In genomic region chr2:239114616-239115265, GRCh38 we compare ENCODE assay signal across 17 cellular contexts.
DNase-seq lines count a peak whose midpoint lies in the region; ATAC-seq, FAIRE-seq and TF ChIP-seq lines count a peak whose summit lies in the region.
"Had no signal": no experiment of that assay in that cellular context is flagged by ENCODE, and none has a peak within 500 bp of the region (broad histone marks: within the 10 kb centered on the region; RNA-seq: fewer than 3 reads in every experiment).

No MANE protein-coding gene starts in this region.

- H3K9me3 ChIP-seq in H1 (ENCODE audit: insufficient read depth in 2 of 2, low read depth in 1 of 2, low read length in 1 of 2), result no peaks in the 10 kb centered on the region
- H3K9me3 ChIP-seq in neural progenitor cell (ENCODE audit: low read depth), result no peaks in the 10 kb centered on the region

- peaks cover 0 to 3% of the 10 kb centered on the region in 2 experiments for H4K20me1 ChIP-seq in H1 (replicated peaks in 1 of 2; ENCODE audit: control insufficient read depth in 1 of 2, insufficient read depth in 2 of 2, low read length in 2 of 2)
- H4K20me1 ChIP-seq in neural progenitor cell (ENCODE audit: low read depth), result no peaks in the 10 kb centered on the region

- no peak for TF ChIP-seq POLR2A in H1 (IDR thresholded peaks at IDR 0.05; ENCODE audit: control extremely low read depth in 1 of 2, low read depth in 2 of 2, low read length in 2 of 2)

- H3K79me2 ChIP-seq in H1 (ENCODE audit: control insufficient read depth in 1 of 2, insufficient read depth in 2 of 2, low read length in 2 of 2) (no peaks in the 10 kb centered on the region), neural progenitor cell (ENCODE audit: low read depth) (no peaks in the 10 kb centered on the region)

- H3K4me1 ChIP-seq in H1 (replicated peaks in 1 of 4; ENCODE audit: control insufficient read depth in 3 of 4, insufficient read depth in 4 of 4, low read length in 3 of 4), result no peaks in the 10 kb centered on the region; a peak in 1 of 7 replicates
- no peaks in the 10 kb centered on the region for H3K4me1 ChIP-seq in neural progenitor cell

- peaks cover 5% of the 10 kb centered on the region for H3K27me3 Mint-ChIP-seq in neural progenitor cell (ENCODE audit: insufficient read depth, low read depth)
- H3K27me3 Mint-ChIP-seq: activated naive CD8-positive, alpha-beta T cell; B cell had no signal

- no peak overlapping the region for H3K4me3 Mint-ChIP-seq in neural progenitor cell
- no peak overlapping the region for H3K4me3 Mint-ChIP-seq in stimulated activated effector memory CD8-positive, alpha-beta T cell treated with anti-CD3 and anti-CD28 coated beads, Interleukin-12 subunit alpha, Interleukin-12 subunit beta, amount 100 ng/mL, for 72 hours
- H3K4me3 Mint-ChIP-seq: activated naive CD8-positive, alpha-beta T cell; B cell had no signal

- H2BK20ac ChIP-seq in H1 (ENCODE audit: low read length), result no peak overlapping the region

- no peaks in the 10 kb centered on the region for H3K9me3 Mint-ChIP-seq in neural progenitor cell
- H3K9me3 Mint-ChIP-seq in stimulated activated effector memory CD8-positive, alpha-beta T cell treated with anti-CD3 and anti-CD28 coated beads, Interleukin-12 subunit alpha, Interleukin-12 subunit beta, amount 100 ng/mL, for 72 hours, result no peaks in the 10 kb centered on the region

- H3K23ac ChIP-seq in H1 (ENCODE audit: insufficient read length), result no peak overlapping the region

- H3K36me3 ChIP-seq in H1 (ENCODE audit: control insufficient read depth in 2 of 4, insufficient read depth in 4 of 4, low read length in 3 of 4) (peaks cover 0 to 5% (median 1%) of the 10 kb centered on the region in 4 experiments; a peak in 4 of 8 replicates), neural progenitor cell (no peaks in the 10 kb centered on the region)

- no peak overlapping the region for H2AK5ac ChIP-seq in H1 (ENCODE audit: low read depth, low read length)

- H3K36me3 Mint-ChIP-seq in neural progenitor cell, result peaks cover 5% of the 10 kb centered on the region
- peaks cover 6% of the 10 kb centered on the region for H3K36me3 Mint-ChIP-seq in stimulated activated effector memory CD8-positive, alpha-beta T cell treated with anti-CD3 and anti-CD28 coated beads, Interleukin-12 subunit alpha, Interleukin-12 subunit beta, amount 100 ng/mL, for 72 hours

- H3K4me2 ChIP-seq in H1 (ENCODE audit: insufficient read depth in 1 of 2, low read depth in 2 of 2, low read length in 2 of 2), result no peak overlapping the region
- H3K4me2 ChIP-seq in neural progenitor cell, result no peak overlapping the region

- no peak overlapping the region for H3K56ac ChIP-seq in H1 (replicated peaks; ENCODE audit: insufficient read length, low read depth, low read length)

- POLR2A ChIA-PET in H1 (lab: Charles Lee; ENCODE audit: partially characterized antibody), result interaction anchor here (0.9 kb wide), 1 partner anchor 51 kb away, joined by 3 read pairs; no protein-coding TSS in a partner anchor

- no peak overlapping the region for H2BK120ac ChIP-seq in H1 (replicated peaks; ENCODE audit: low read depth, low read length)

- H2AFZ ChIP-seq in H1 (ENCODE audit: low read length) (no peak overlapping the region), neural progenitor cell (replicated peaks) (no peak overlapping the region)

- no peaks in the 10 kb centered on the region for H3K79me1 ChIP-seq in H1 (ENCODE audit: low read depth, low read length)

- no peak overlapping the region for H3K9ac ChIP-seq in H1 (replicated peaks in 1 of 4; ENCODE audit: extremely low read depth in 1 of 4, low read depth in 3 of 4, low read length in 3 of 4)
- H3K9ac ChIP-seq in neural progenitor cell, result no peak overlapping the region

- H3K4me3 ChIP-seq in H1 (ENCODE audit: extremely low read depth in 1 of 4, insufficient read depth in 2 of 4, low read depth in 3 of 4, low read length in 4 of 4), result no peak overlapping the region
- H3K4me3 ChIP-seq in neural progenitor cell, result no peak overlapping the region

- H4K8ac ChIP-seq in H1 (ENCODE audit: extremely low read depth, insufficient read depth, low read length), result no peak overlapping the region; the same call in 1 of the 2 replicates

- no peak for ATAC-seq in HG03565 (IDR thresholded peaks at IDR 0.05; ENCODE audit: unreplicated experiment)
- no peak for ATAC-seq in stimulated activated effector memory CD8-positive, alpha-beta T cell treated with anti-CD3 and anti-CD28 coated beads, Interleukin-12 subunit alpha, Interleukin-12 subunit beta, amount 100 ng/mL, for 72 hours
- ATAC-seq: activated CD4-positive, CD25-positive, alpha-beta regulatory T cell treated with anti-CD3 and anti-CD28 coated beads, Interleukin-2, amount 50 U/mL, for 24 hours had no signal

- H3K27me3 ChIP-seq in H1 (replicated peaks in 1 of 4; ENCODE audit: control insufficient read depth in 3 of 4, extremely low read depth in 1 of 4, insufficient read depth in 3 of 4, low read length in 3 of 4) (no peaks in the 10 kb centered on the region), neural progenitor cell (no peaks in the 10 kb centered on the region)

- H3K18ac ChIP-seq in H1 (ENCODE audit: extremely low read depth, low read length), result no peak overlapping the region

- H2BK5ac ChIP-seq in H1 (ENCODE audit: low read depth, low read length), result no peak overlapping the region

- H2BK12ac ChIP-seq in H1 (ENCODE audit: low read depth, low read length), result no peak overlapping the region

- H4K91ac ChIP-seq in H1 (replicated peaks; ENCODE audit: insufficient read length, low read length), result no peak overlapping the region

- no peaks in the 10 kb centered on the region for H3F3A ChIP-seq in neural progenitor cell (ENCODE audit: low read depth)

- H3K27ac ChIP-seq in H1 (ENCODE audit: low read depth, low read length) (no peak overlapping the region), neural progenitor cell (no peak overlapping the region)

- TF ChIP-seq EP300 in H1 (IDR thresholded peaks at IDR 0.05; ENCODE audit: borderline replicate concordance in 1 of 2, low read depth in 2 of 2, low read length in 2 of 2), result no peak

- peaks cover 10% of the 10 kb centered on the region for H3K4me1 Mint-ChIP-seq in neural progenitor cell
- peaks cover 44% of the 10 kb centered on the region for H3K4me1 Mint-ChIP-seq in stimulated activated effector memory CD8-positive, alpha-beta T cell treated with anti-CD3 and anti-CD28 coated beads, Interleukin-12 subunit alpha, Interleukin-12 subunit beta, amount 100 ng/mL, for 72 hours
- H3K4me1 Mint-ChIP-seq: B cell had no signal

- H2BK15ac ChIP-seq in H1 (ENCODE audit: low read length), result no peak overlapping the region

- FAIRE-seq in H1 (lab: Jason Lieb, UNC), result no peak

- TF ChIP-seq CTCF in H1 (IDR thresholded peaks at IDR 0.05; ENCODE audit: control extremely low read depth in 1 of 3, insufficient read depth in 1 of 3, low read depth in 1 of 3, low read length in 3 of 3), result peak in 1 of 3 experiments; percentile 3; a peak in 1 of 4 replicates
- peak; percentile 9 for TF ChIP-seq CTCF in neural progenitor cell (IDR thresholded peaks at IDR 0.05)

- no peak for TF ChIP-seq RAD21 in H1 (IDR thresholded peaks at IDR 0.05 in 1 of 2, conservative IDR thresholded peaks at IDR 0.05 in 1 of 2; ENCODE audit: low read depth in 2 of 2, low read length in 2 of 2)

- H3K14ac ChIP-seq in H1 (ENCODE audit: insufficient read length), result no peak overlapping the region

- no peak overlapping the region for H4K5ac ChIP-seq in H1 (ENCODE audit: insufficient read length, low read depth, low read length)

- no peak overlapping the region for H3K4ac ChIP-seq in H1 (replicated peaks; ENCODE audit: insufficient read length, low read depth, low read length)

- no peaks in the 10 kb centered on the region for H3K23me2 ChIP-seq in H1 (ENCODE audit: low read depth, low read length)

- H3K27ac Mint-ChIP-seq in neural progenitor cell, result no peak overlapping the region
- no peak overlapping the region for H3K27ac Mint-ChIP-seq in stimulated activated effector memory CD8-positive, alpha-beta T cell treated with anti-CD3 and anti-CD28 coated beads, Interleukin-12 subunit alpha, Interleukin-12 subunit beta, amount 100 ng/mL, for 72 hours
- H3K27ac Mint-ChIP-seq: activated naive CD8-positive, alpha-beta T cell; B cell had no signal

- WGBS in H1 (ENCODE audit: extremely low coverage in 1 of 2, insufficient coverage in 1 of 2, insufficient read length in 1 of 2, insufficient replicate concordance in 2 of 2, low coverage in 1 of 2, low lambda C conversion rate in 2 of 2, missing lambda C conversion rate in 1 of 2), 2 experiments, result 98% methylated on average over 14 of the region's 25 CpGs; no CpG with 5 or more reads in 1 of the 2 experiments

- CTCF ChIA-PET in H1 (lab: Charles Lee; ENCODE audit: partially characterized antibody), result interaction anchor here (0.6 to 1.9 kb wide), 3 partner anchors 12 to 107 kb away, joined by 3 to 6 read pairs (median 4); no protein-coding TSS in a partner anchor

- DNase-seq in DMS153 (lab: John Stamatoyannopoulos, UW), result peak; percentile 52
- peak; percentile 31 to 41 for DNase-seq in Kasumi-1 (lab: John Stamatoyannopoulos, UW)
- DNase-seq in H1 (ENCODE audit: low read depth in 1 of 2, low spot score in 2 of 2), result no peak
- no peak for DNase-seq in neural progenitor cell (ENCODE audit: low spot score)
- no peak for DNase-seq in NCI-H748 (lab: John Stamatoyannopoulos, UW; ENCODE audit: unreplicated experiment)
- no peak for DNase-seq in stimulated activated CD4-positive, alpha-beta T cell treated with anti-CD3 and anti-CD28 coated beads, Interleukin-12 subunit alpha, Interleukin-12 subunit beta, amount 100 ng/mL, for 4 hours
- no peak for DNase-seq in stimulated activated effector memory CD8-positive, alpha-beta T cell treated with anti-CD3 and anti-CD28 coated beads, Interleukin-12 subunit alpha, Interleukin-12 subunit beta, amount 100 ng/mL, for 72 hours (ENCODE audit: low spot score in 2 of 2)
- DNase-seq: activated CD8-positive, alpha-beta memory T cell treated with anti-CD3 and anti-CD28 coated beads, Interleukin-2, amount 50 U/mL, for 48 hours; DMS53; midbrain; MM.1S; NCI-H2171 treated with DMSO at 0.1 percent for 48 hours; stimulated activated CD4-positive, alpha-beta T cell treated with anti-CD3 and anti-CD28 coated beads, Interleukin-15, amount 100 ng/mL, for 24 hours had no signal

TF ChIP-seq in H1, 55 proteins besides CTCF, POLR2A, EP300 and RAD21:
- peak; percentile 62 for TF ChIP-seq CEBPB (IDR thresholded peaks at IDR 0.05; ENCODE audit: low read depth, low read length)
- no peak for TF ChIP-seq SUZ12 (IDR thresholded peaks at IDR 0.05; ENCODE audit: low read length)

Comparison
In these comparisons a context has a peak if more than half of its experiments do, and no peak if none do; other contexts are left out.
1. DNase-seq: peak in DMS153 (single experiment) and Kasumi-1 (2 of 2); none in H1 (0 of 2), neural progenitor cell (single experiment), NCI-H748 (single experiment), stimulated activated CD4-positive, alpha-beta T cell treated with anti-CD3 and anti-CD28 coated beads, Interleukin-12 subunit alpha, Interleukin-12 subunit beta, amount 100 ng/mL, for 4 hours (single experiment) and stimulated activated effector memory CD8-positive, alpha-beta T cell treated with anti-CD3 and anti-CD28 coated beads, Interleukin-12 subunit alpha, Interleukin-12 subunit beta, amount 100 ng/mL, for 72 hours (0 of 2).